In genomic region chr19:3691372-3691716, GRCh38 we compare ENCODE assay signal across 27 cellular contexts. TPM values are rescaled to one million over a fixed set of nuclear protein-coding genes. Genes with fewer than 3 reads are reported as not detected.
A peak's percentile ranks its signal among the peaks of the same experiment; 100 is the strongest.
DNase-seq lines count a peak whose midpoint lies in the region; ATAC-seq and TF ChIP-seq lines count a peak whose summit lies in the region.
"Had no signal": no experiment of that assay in that cellular context is flagged by ENCODE, and none has a peak within 500 bp of the region (broad histone marks: within the 10 kb centered on the region; RNA-seq: fewer than 3 reads in every experiment).

No MANE protein-coding gene starts in this region.

- H3K4me3 Mint-ChIP-seq in activated T-cell treated with anti-CD3 and anti-CD28 coated beads, Interleukin-2, amount 50 U/mL, for 4 hours, result peak overlapping the region; percentile 47
- H3K4me3 Mint-ChIP-seq in activated T-cell treated with anti-CD3 and anti-CD28 coated beads, Interleukin-2, amount 50 U/mL, for 72 hours, result peak overlapping the region in 1 of 2 donors; percentile 37
- H3K4me3 Mint-ChIP-seq in dendritic cell treated with granulocyte-macrophage colony-stimulating factor and Interleukin-4, amounts not matched to agents 40 ng/mL and 50 ng/mL, for 4 days, result no peak overlapping the region
- no peak overlapping the region for H3K4me3 Mint-ChIP-seq in stimulated activated naive B cell treated with anti-CD40 and anti-IgM and Interleukin-4, amounts not matched to agents 10 μg/mL and 1 μg/mL and 100 μg/mL, for 72 hours
- H3K4me3 Mint-ChIP-seq: activated CD4-positive, alpha-beta memory T cell treated with anti-CD3 and anti-CD28 coated beads for 36 hours had no signal

- no peak for DNase-seq in activated T-cell treated with anti-CD3 and anti-CD28 coated beads, Interleukin-2, amount 50 U/mL, for 4 hours
- DNase-seq in activated T-cell treated with anti-CD3 and anti-CD28 coated beads, Interleukin-2, amount 50 U/mL, for 72 hours, result no peak
- no peak for DNase-seq in stimulated activated naive B cell treated with anti-CD40 and anti-IgM and Interleukin-4, amounts not matched to agents 10 μg/mL and 1 μg/mL and 100 μg/mL, for 72 hours
- DNase-seq in PC-3, result no peak
- DNase-seq in hippocampal formation (lab: John Stamatoyannopoulos, UW), result no peak
- DNase-seq: activated CD4-positive, CD25-positive, alpha-beta regulatory T cell; activated gamma-delta T cell treated with Interleukin-2 at 50 U/mL for 16 hours; amniotic stem cell; Karpas-422; left colon; mammary epithelial cell; NCI-H1417 treated with DMSO at 0.1 percent for 48 hours; NCI-H2081; NCI-H524 treated with DMSO at 0.1 percent for 48 hours; OCI-M1; pancreas; stimulated activated naive CD4-positive, alpha-beta T cell had no signal

- peaks cover 23% of the 10 kb centered on the region; the same call in 1 of the 2 replicates for H3K79me2 ChIP-seq in PC-3 (ENCODE audit: low read length)

- BruUV-seq in PC-3 (replicated peaks; lab: Mats Ljungman, UMichigan), result no TSS peak

- CTCF ChIA-PET in HEK293 (lab: Yijun Ruan, JAX) (no interaction called here), PC-3 (lab: Charles Lee) (no interaction called here)

- ATAC-seq in activated T-cell treated with anti-CD3 and anti-CD28 coated beads, Interleukin-2, amount 50 U/mL, for 4 hours, result no peak
- ATAC-seq in activated T-cell treated with anti-CD3 and anti-CD28 coated beads, Interleukin-2, amount 50 U/mL, for 72 hours (replicated peaks in 1 of 2), result no peak
- ATAC-seq in stimulated activated naive B cell treated with anti-CD40 and anti-IgM and Interleukin-4, amounts not matched to agents 10 μg/mL and 1 μg/mL and 100 μg/mL, for 72 hours (replicated peaks), result no peak
- ATAC-seq in PC-3, result no peak
- ATAC-seq: GM12878, HCT116, left colon, pancreas had no signal

- no peaks in the 10 kb centered on the region for H3K27me3 Mint-ChIP-seq in activated T-cell treated with anti-CD3 and anti-CD28 coated beads, Interleukin-2, amount 50 U/mL, for 4 hours (ENCODE audit: low read depth)
- no peaks in the 10 kb centered on the region for H3K27me3 Mint-ChIP-seq in activated T-cell treated with anti-CD3 and anti-CD28 coated beads, Interleukin-2, amount 50 U/mL, for 72 hours (ENCODE audit: low read depth)
- H3K27me3 Mint-ChIP-seq in dendritic cell treated with granulocyte-macrophage colony-stimulating factor and Interleukin-4, amounts not matched to agents 40 ng/mL and 50 ng/mL, for 4 days, result peaks cover 7% of the 10 kb centered on the region
- no peaks in the 10 kb centered on the region for H3K27me3 Mint-ChIP-seq in stimulated activated naive B cell treated with anti-CD40 and anti-IgM and Interleukin-4, amounts not matched to agents 10 μg/mL and 1 μg/mL and 100 μg/mL, for 72 hours
- H3K27me3 Mint-ChIP-seq: activated CD4-positive, alpha-beta memory T cell treated with anti-CD3 and anti-CD28 coated beads for 36 hours had no signal

- peaks cover 8% of the 10 kb centered on the region for H3K36me3 Mint-ChIP-seq in activated T-cell treated with anti-CD3 and anti-CD28 coated beads, Interleukin-2, amount 50 U/mL, for 4 hours (ENCODE audit: insufficient read depth)
- peaks cover 2 to 3% of the 10 kb centered on the region in 2 donors for H3K36me3 Mint-ChIP-seq in activated T-cell treated with anti-CD3 and anti-CD28 coated beads, Interleukin-2, amount 50 U/mL, for 72 hours (ENCODE audit: insufficient read depth in 2 of 2)
- peaks cover 82% of the 10 kb centered on the region for H3K36me3 Mint-ChIP-seq in dendritic cell treated with granulocyte-macrophage colony-stimulating factor and Interleukin-4, amounts not matched to agents 40 ng/mL and 50 ng/mL, for 4 days (ENCODE audit: low read depth)
- H3K36me3 Mint-ChIP-seq in stimulated activated naive B cell treated with anti-CD40 and anti-IgM and Interleukin-4, amounts not matched to agents 10 μg/mL and 1 μg/mL and 100 μg/mL, for 72 hours, result peaks cover 28 to 44% of the 10 kb centered on the region in 2 donors

- no peaks in the 10 kb centered on the region for H3K27me3 ChIP-seq in PC-3 (ENCODE audit: low read length)
- H3K27me3 ChIP-seq: pancreas had no signal

- H3K36me3 ChIP-seq in HEK293 (ENCODE audit: control insufficient read depth in 2 of 2, insufficient read depth in 1 of 2, low read length in 2 of 2) (peaks cover 0 to 3% of the 10 kb centered on the region in 2 experiments; a peak in 1 of 3 replicates), PC-3 (ENCODE audit: low read depth, low read length) (no peaks in the 10 kb centered on the region)
- H3K36me3 ChIP-seq: pancreas, thoracic aorta had no signal

- H3K9me3 ChIP-seq in HEK293 (ENCODE audit: control insufficient read depth, insufficient read depth, low read depth, low read length) (no peaks in the 10 kb centered on the region), PC-3 (ENCODE audit: low read length) (no peaks in the 10 kb centered on the region)
- H3K9me3 ChIP-seq: pancreas, thoracic aorta had no signal

- H3K27ac ChIP-seq in HEK293 (ENCODE audit: extremely low read depth, low read depth, low read length) (no peak overlapping the region), PC-3 (ENCODE audit: low read length) (no peak overlapping the region)
- H3K27ac ChIP-seq: pancreas had no signal

- H4K20me1 ChIP-seq in PC-3 (ENCODE audit: low read length), result no peaks in the 10 kb centered on the region

- H3F3A ChIP-seq in PC-3 (ENCODE audit: low read length, unreplicated experiment), result no peaks in the 10 kb centered on the region

- H3K4me1 ChIP-seq in HEK293 (ENCODE audit: control insufficient read depth, insufficient read depth, low read length), result peaks cover 5% of the 10 kb centered on the region
- no peaks in the 10 kb centered on the region for H3K4me1 ChIP-seq in PC-3 (ENCODE audit: insufficient read depth, low read length)

- no peak overlapping the region for H3K9ac ChIP-seq in PC-3 (ENCODE audit: low read length)

- no peak overlapping the region for H3K4me2 ChIP-seq in PC-3 (ENCODE audit: low read length)

- TF ChIP-seq CTCF in HEK293 (tag by site-specific recombination; IDR thresholded peaks at IDR 0.05) (no peak), PC-3 (conservative IDR thresholded peaks at IDR 0.05; ENCODE audit: low read depth, low read length) (no peak)

- peaks cover 40% of the 10 kb centered on the region for H3K4me1 Mint-ChIP-seq in activated T-cell treated with anti-CD3 and anti-CD28 coated beads, Interleukin-2, amount 50 U/mL, for 4 hours (ENCODE audit: low read depth)
- peaks cover 44% of the 10 kb centered on the region for H3K4me1 Mint-ChIP-seq in activated T-cell treated with anti-CD3 and anti-CD28 coated beads, Interleukin-2, amount 50 U/mL, for 72 hours (ENCODE audit: low read depth)
- H3K4me1 Mint-ChIP-seq in dendritic cell treated with granulocyte-macrophage colony-stimulating factor and Interleukin-4, amounts not matched to agents 40 ng/mL and 50 ng/mL, for 4 days (ENCODE audit: low read depth), result peaks cover 86% of the 10 kb centered on the region
- H3K4me1 Mint-ChIP-seq in stimulated activated naive B cell treated with anti-CD40 and anti-IgM and Interleukin-4, amounts not matched to agents 10 μg/mL and 1 μg/mL and 100 μg/mL, for 72 hours, result peaks cover 42 to 52% of the 10 kb centered on the region in 2 donors

- no peaks in the 10 kb centered on the region for H3K9me2 ChIP-seq in PC-3 (replicated peaks; ENCODE audit: low read length)

- no peak overlapping the region for H2AFZ ChIP-seq in PC-3 (ENCODE audit: low read length)

- H3K9me3 Mint-ChIP-seq in activated T-cell treated with anti-CD3 and anti-CD28 coated beads, Interleukin-2, amount 50 U/mL, for 4 hours, result no peaks in the 10 kb centered on the region
- peaks cover 3% of the 10 kb centered on the region in 2 donors for H3K9me3 Mint-ChIP-seq in activated T-cell treated with anti-CD3 and anti-CD28 coated beads, Interleukin-2, amount 50 U/mL, for 72 hours
- H3K9me3 Mint-ChIP-seq in dendritic cell treated with granulocyte-macrophage colony-stimulating factor and Interleukin-4, amounts not matched to agents 40 ng/mL and 50 ng/mL, for 4 days, result no peaks in the 10 kb centered on the region
- H3K9me3 Mint-ChIP-seq in stimulated activated naive B cell treated with anti-CD40 and anti-IgM and Interleukin-4, amounts not matched to agents 10 μg/mL and 1 μg/mL and 100 μg/mL, for 72 hours, result peaks cover 3% of the 10 kb centered on the region in 2 donors
- H3K9me3 Mint-ChIP-seq: activated CD4-positive, alpha-beta memory T cell treated with anti-CD3 and anti-CD28 coated beads for 36 hours had no signal

- intact Hi-C loops in dendritic cell treated with granulocyte-macrophage colony-stimulating factor and Interleukin-4, amounts not matched to agents 40 ng/mL and 50 ng/mL, for 4 days (cut with micrococcal nuclease), result no loop called here
- intact Hi-C loops in PC-3 (cut with micrococcal nuclease), result no loop called here

- no peak overlapping the region for H3K27ac Mint-ChIP-seq in activated T-cell treated with anti-CD3 and anti-CD28 coated beads, Interleukin-2, amount 50 U/mL, for 72 hours
- H3K27ac Mint-ChIP-seq in dendritic cell treated with granulocyte-macrophage colony-stimulating factor and Interleukin-4, amounts not matched to agents 40 ng/mL and 50 ng/mL, for 4 days, result peak overlapping the region; percentile 82
- H3K27ac Mint-ChIP-seq in stimulated activated naive B cell treated with anti-CD40 and anti-IgM and Interleukin-4, amounts not matched to agents 10 μg/mL and 1 μg/mL and 100 μg/mL, for 72 hours, result peak overlapping the region; percentile 27

- H3K4me3 ChIP-seq in HEK293 (ENCODE audit: low read depth, low read length), result no peak overlapping the region
- H3K4me3 ChIP-seq in PC-3 (ENCODE audit: low read length), result no peak overlapping the region
- H3K4me3 ChIP-seq: GM12878, pancreas, thoracic aorta had no signal

- POLR2A ChIA-PET in HEK293 (lab: Yijun Ruan, JAX) (interaction anchor here (0.6 kb wide), 2 partner anchors 19 to 122 kb away, joined by 3 read pairs; no protein-coding TSS in a partner anchor), PC-3 (lab: Charles Lee; ENCODE audit: unreplicated experiment) (no interaction called here)

TF ChIP-seq in HEK293, 187 proteins besides CTCF, POLR2A, EP300 and RAD21:
- TF ChIP-seq KLF1 (tag by site-specific recombination; IDR thresholded peaks at IDR 0.05) (0 out of 2 replicates have a peak, but pooled peaks have one; percentile 10), KLF9 (tag by site-specific recombination; IDR thresholded peaks at IDR 0.05; ENCODE audit: low read depth) (no peak)
TF ChIP-seq in HEK293: peak in this region for 1.

RNA-seq across cellular contexts. Expression of gene PIP5K1C, which starts 8.9 kb away (rescaled TPM):
- total RNA-seq in activated T-cell treated with anti-CD3 and anti-CD28 coated beads, Interleukin-2, amount 50 U/mL, for 4 hours, result 10 to 100 TPM; 12.1 to 20.9 (median 16.7) TPM
- total RNA-seq in activated T-cell treated with anti-CD3 and anti-CD28 coated beads, Interleukin-2, amount 50 U/mL, for 72 hours, result 10 to 100 TPM; 16.0 to 21.0 TPM
- total RNA-seq in PC-3 (2014; rRNA removed), result 16.1 and 21.2 TPM in 2 replicates

RNA-seq across cellular contexts. Expression of gene TJP3, which starts 16.8 kb away (rescaled TPM):
- 1 to 10 TPM in 1 of 3 donors, under 1 TPM in 2; 0.61 to 1.1 (median 0.66) TPM for total RNA-seq in activated T-cell treated with anti-CD3 and anti-CD28 coated beads, Interleukin-2, amount 50 U/mL, for 4 hours
- 1 to 10 TPM; 1.7 to 5.8 TPM for total RNA-seq in activated T-cell treated with anti-CD3 and anti-CD28 coated beads, Interleukin-2, amount 50 U/mL, for 72 hours
- total RNA-seq in PC-3 (2014; rRNA removed), result 11.7 and 14.3 TPM in 2 replicates
- total RNA-seq: cerebellum, endothelial cell of umbilical vein, frontal cortex, skeletal muscle tissue had no signal
